Comparison of ENCODE assay signal across 24 cellular contexts in the genomic region with DNA sequence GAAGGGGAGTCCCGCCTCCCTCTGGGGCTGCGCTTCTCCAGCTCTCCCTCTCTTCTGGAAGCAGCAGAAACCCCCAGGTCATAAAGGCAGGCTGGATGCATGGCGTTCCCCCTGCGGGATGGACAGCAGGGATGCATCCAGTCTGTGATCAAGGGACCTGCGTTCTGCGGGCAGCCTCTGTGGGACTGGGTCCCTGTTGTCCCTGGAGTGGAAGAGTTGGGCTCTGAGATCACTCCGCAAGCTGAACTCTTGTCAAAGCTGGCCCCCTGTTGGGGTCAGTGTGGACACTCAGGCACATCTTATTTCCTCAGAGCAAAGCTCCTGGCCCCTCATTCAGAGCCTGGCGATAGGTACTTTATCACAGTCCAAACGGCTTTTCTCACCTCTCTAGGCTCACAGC.
DNase-seq lines count a peak whose midpoint lies in the region; ATAC-seq, FAIRE-seq and TF ChIP-seq lines count a peak whose summit lies in the region.
"Had no signal": no experiment of that assay in that cellular context is flagged by ENCODE, and none has a peak within 500 bp of the region (broad histone marks: within the 10 kb centered on the region; RNA-seq: fewer than 3 reads in every experiment).

No MANE protein-coding gene starts in this region.

- DNase-seq in ELF-1 (ENCODE audit: low read depth, low spot score) (peak; percentile 38), HuH-7 (ENCODE audit: low spot score) (peak; percentile 12), H1 (ENCODE audit: low read depth in 1 of 2, low spot score in 2 of 2) (no peak), mesendoderm (peak; percentile 53), heart right ventricle (no peak), GM03348 (ENCODE audit: low spot score) (no peak), anterior cingulate cortex (lab: John Stamatoyannopoulos, UW) (no peak)
- no peak for DNase-seq in activated naive CD8-positive, alpha-beta T cell treated with anti-CD3 and anti-CD28 coated beads, Interleukin-2, amount 50 U/mL, for 24 hours
- DNase-seq: Calu3; CD8-positive, alpha-beta memory T cell; DMS153; GM23248; KG1; NCI-H1092; NCI-H1436; NCI-H187 treated with DMSO at 0.1 percent for 48 hours; NCI-H2107; NCI-H69; SIG-M5 had no signal

- no peak overlapping the region for H2BK5ac ChIP-seq in H1 (ENCODE audit: low read depth, low read length)
- H2BK5ac ChIP-seq in mesendoderm (ENCODE audit: low read length) = no peak overlapping the region

- POLR2A ChIA-PET in H1 (lab: Charles Lee; ENCODE audit: partially characterized antibody) = no interaction called here

- H3K9me3 ChIP-seq in H1 (ENCODE audit: insufficient read depth in 2 of 2, low read depth in 1 of 2, low read length in 1 of 2) (no peaks in the 10 kb centered on the region), heart right ventricle (no peaks in the 10 kb centered on the region)

- H3K18ac ChIP-seq in H1 (ENCODE audit: extremely low read depth, low read length) (no peak overlapping the region), mesendoderm (ENCODE audit: low read length) (no peak overlapping the region)

- no peaks in the 10 kb centered on the region for H4K20me1 ChIP-seq in H1 (replicated peaks in 1 of 2; ENCODE audit: control insufficient read depth in 1 of 2, insufficient read depth in 2 of 2, low read length in 2 of 2)

- no peaks in the 10 kb centered on the region for H3K4me1 Mint-ChIP-seq in activated naive CD8-positive, alpha-beta T cell treated with anti-CD3 and anti-CD28 coated beads, Interleukin-2, amount 50 U/mL, for 24 hours
- H3K4me1 Mint-ChIP-seq: CD8-positive, alpha-beta memory T cell had no signal

- peaks cover 2% of the 10 kb centered on the region for H3K27me3 Mint-ChIP-seq in activated naive CD8-positive, alpha-beta T cell treated with anti-CD3 and anti-CD28 coated beads, Interleukin-2, amount 50 U/mL, for 24 hours

- no peaks in the 10 kb centered on the region for H3K9me3 Mint-ChIP-seq in activated naive CD8-positive, alpha-beta T cell treated with anti-CD3 and anti-CD28 coated beads, Interleukin-2, amount 50 U/mL, for 24 hours
- H3K9me3 Mint-ChIP-seq: CD8-positive, alpha-beta memory T cell had no signal

- peak overlapping the region; percentile 16 for H4K91ac ChIP-seq in H1 (replicated peaks; ENCODE audit: insufficient read length, low read length)

- no peaks in the 10 kb centered on the region for H3K27me3 ChIP-seq in H1 (replicated peaks in 1 of 4; ENCODE audit: control insufficient read depth in 3 of 4, extremely low read depth in 1 of 4, insufficient read depth in 3 of 4, low read length in 3 of 4)
- H3K27me3 ChIP-seq in mesendoderm (ENCODE audit: insufficient read depth, low read length, poor library complexity) = no peaks in the 10 kb centered on the region
- H3K27me3 ChIP-seq in heart right ventricle = peaks cover 0 to 32% (median 8%) of the 10 kb centered on the region in 7 donors

- no peak for ATAC-seq in heart right ventricle
- no peak for ATAC-seq in activated naive CD8-positive, alpha-beta T cell treated with anti-CD3 and anti-CD28 coated beads, Interleukin-2, amount 50 U/mL, for 24 hours
- ATAC-seq: Panc1 had no signal

- H4K8ac ChIP-seq in H1 (ENCODE audit: extremely low read depth, insufficient read depth, low read length) = no peak overlapping the region
- H4K8ac ChIP-seq in mesendoderm (ENCODE audit: low read depth, low read length) = no peak overlapping the region

- peak in 1 of 3 experiments; percentile 19; a peak in 1 of 4 replicates for TF ChIP-seq CTCF in H1 (IDR thresholded peaks at IDR 0.05; ENCODE audit: control extremely low read depth in 1 of 3, insufficient read depth in 1 of 3, low read depth in 1 of 3, low read length in 3 of 3)
- TF ChIP-seq CTCF in heart right ventricle (IDR thresholded peaks at IDR 0.05) = no peak

- no peaks in the 10 kb centered on the region for H3K79me2 ChIP-seq in H1 (ENCODE audit: control insufficient read depth in 1 of 2, insufficient read depth in 2 of 2, low read length in 2 of 2)
- no peaks in the 10 kb centered on the region for H3K79me2 ChIP-seq in mesendoderm (ENCODE audit: control insufficient read depth, insufficient read depth, low read length)

- 0 out of 2 replicates have a peak overlapping the region, but pooled peaks have one; percentile 11 for H2BK12ac ChIP-seq in H1 (ENCODE audit: low read depth, low read length)

- WGBS in H1 (ENCODE audit: extremely low coverage in 1 of 2, insufficient coverage in 1 of 2, insufficient read length in 1 of 2, insufficient replicate concordance in 2 of 2, low coverage in 1 of 2, low lambda C conversion rate in 2 of 2, missing lambda C conversion rate in 1 of 2), 2 experiments = 84% methylated on average over 9 of the region's 9 CpGs; no CpG with 5 or more reads in 1 of the 2 experiments
- no CpG with 5 or more reads among the region's 9 CpGs for WGBS in mesendoderm (ENCODE audit: extremely low coverage, insufficient coverage, low lambda C conversion rate)
- WGBS in heart right ventricle, 2 donors = 33 to 42% methylated on average over 9 of the region's 9 CpGs

- H2AK5ac ChIP-seq in H1 (ENCODE audit: low read depth, low read length) (no peak overlapping the region), mesendoderm (ENCODE audit: low read length) (no peak overlapping the region)

- H3K9ac ChIP-seq in H1 (replicated peaks in 1 of 4; ENCODE audit: extremely low read depth in 1 of 4, low read depth in 3 of 4, low read length in 3 of 4) (no peak overlapping the region), mesendoderm (ENCODE audit: low read length) (no peak overlapping the region)
- H3K9ac ChIP-seq: GM23248 had no signal

- no peaks in the 10 kb centered on the region for H3K79me1 ChIP-seq in H1 (ENCODE audit: low read depth, low read length)
- no peaks in the 10 kb centered on the region for H3K79me1 ChIP-seq in mesendoderm (ENCODE audit: low read length)

- no peak for FAIRE-seq in H1 (lab: Jason Lieb, UNC)
- FAIRE-seq: A204.1, G401.6, GM18507 had no signal

- no peak overlapping the region for H3K23ac ChIP-seq in H1 (ENCODE audit: insufficient read length)
- H3K23ac ChIP-seq in mesendoderm (ENCODE audit: low read length) = no peak overlapping the region

- CTCF ChIA-PET in H1 (lab: Charles Lee; ENCODE audit: partially characterized antibody) = interaction anchor here (0.9 to 1.1 kb wide), 2 partner anchors 9 to 87 kb away, joined by 3 read pairs; no protein-coding TSS in a partner anchor

- H2BK15ac ChIP-seq in H1 (ENCODE audit: low read length) (no peak overlapping the region), mesendoderm (replicated peaks; ENCODE audit: low read depth) (no peak overlapping the region)

- H2AFZ ChIP-seq in H1 (ENCODE audit: low read length) = no peak overlapping the region
- H2AFZ ChIP-seq: GM23248 had no signal

- H4K5ac ChIP-seq in H1 (ENCODE audit: insufficient read length, low read depth, low read length) = no peak overlapping the region
- H4K5ac ChIP-seq in mesendoderm (ENCODE audit: low read length) = no peak overlapping the region

- H3K36me3 ChIP-seq in H1 (ENCODE audit: control insufficient read depth in 2 of 4, insufficient read depth in 4 of 4, low read length in 3 of 4) (no peaks in the 10 kb centered on the region; a peak in 1 of 8 replicates), mesendoderm (ENCODE audit: control insufficient read depth, insufficient read depth, low read length) (no peaks in the 10 kb centered on the region), heart right ventricle (no peaks in the 10 kb centered on the region)

- H3K56ac ChIP-seq in H1 (replicated peaks; ENCODE audit: insufficient read length, low read depth, low read length) (no peak overlapping the region), mesendoderm (ENCODE audit: low read length) (no peak overlapping the region)

- no peak overlapping the region for H3K4ac ChIP-seq in H1 (replicated peaks; ENCODE audit: insufficient read length, low read depth, low read length)
- no peak overlapping the region for H3K4ac ChIP-seq in mesendoderm (ENCODE audit: low read depth, low read length)

- peak; percentile 22 to 39 for TF ChIP-seq RAD21 in H1 (IDR thresholded peaks at IDR 0.05 in 1 of 2, conservative IDR thresholded peaks at IDR 0.05 in 1 of 2; ENCODE audit: low read depth in 2 of 2, low read length in 2 of 2)

- H3K4me3 ChIP-seq in H1 (ENCODE audit: extremely low read depth in 1 of 4, insufficient read depth in 2 of 4, low read depth in 3 of 4, low read length in 4 of 4) (no peak overlapping the region), mesendoderm (ENCODE audit: low read length) (no peak overlapping the region), heart right ventricle (no peak overlapping the region)
- H3K4me3 ChIP-seq: GM23248 had no signal

- H2BK120ac ChIP-seq in H1 (replicated peaks; ENCODE audit: low read depth, low read length) (no peak overlapping the region), mesendoderm (ENCODE audit: low read depth, low read length) (no peak overlapping the region)

- intact Hi-C loops in heart right ventricle (cut with DNase I) = no loop called here

- no peak overlapping the region for H2BK20ac ChIP-seq in H1 (ENCODE audit: low read length)

- H3K27ac Mint-ChIP-seq in activated naive CD8-positive, alpha-beta T cell treated with anti-CD3 and anti-CD28 coated beads, Interleukin-2, amount 50 U/mL, for 24 hours = no peak overlapping the region
- H3K27ac Mint-ChIP-seq: CD8-positive, alpha-beta memory T cell had no signal

- H3K14ac ChIP-seq in H1 (ENCODE audit: insufficient read length) = no peak overlapping the region

- TF ChIP-seq POLR2A in H1 (IDR thresholded peaks at IDR 0.05; ENCODE audit: control extremely low read depth in 1 of 2, low read depth in 2 of 2, low read length in 2 of 2) = no peak

- H3K4me3 Mint-ChIP-seq in activated naive CD8-positive, alpha-beta T cell treated with anti-CD3 and anti-CD28 coated beads, Interleukin-2, amount 50 U/mL, for 24 hours = no peak overlapping the region
- H3K4me3 Mint-ChIP-seq: CD8-positive, alpha-beta memory T cell had no signal

- no peaks in the 10 kb centered on the region for H3K23me2 ChIP-seq in H1 (ENCODE audit: low read depth, low read length)

- no peak overlapping the region for H3K4me2 ChIP-seq in H1 (ENCODE audit: insufficient read depth in 1 of 2, low read depth in 2 of 2, low read length in 2 of 2)
- no peak overlapping the region for H3K4me2 ChIP-seq in mesendoderm (ENCODE audit: low read length)

- no peaks in the 10 kb centered on the region for H3K36me3 Mint-ChIP-seq in activated naive CD8-positive, alpha-beta T cell treated with anti-CD3 and anti-CD28 coated beads, Interleukin-2, amount 50 U/mL, for 24 hours (ENCODE audit: low read depth)
- H3K36me3 Mint-ChIP-seq: CD8-positive, alpha-beta memory T cell had no signal

- TF ChIP-seq EP300 in H1 (IDR thresholded peaks at IDR 0.05; ENCODE audit: borderline replicate concordance in 1 of 2, low read depth in 2 of 2, low read length in 2 of 2) = no peak

- H3K27ac ChIP-seq in H1 (ENCODE audit: low read depth, low read length) = no peak overlapping the region
- no peak overlapping the region for H3K27ac ChIP-seq in mesendoderm (ENCODE audit: low read depth, low read length)
- no peak overlapping the region for H3K27ac ChIP-seq in heart right ventricle
- H3K27ac ChIP-seq: C4-2B, GM23248 had no signal

- H3K4me1 ChIP-seq in H1 (replicated peaks in 1 of 4; ENCODE audit: control insufficient read depth in 3 of 4, insufficient read depth in 4 of 4, low read length in 3 of 4) (peaks cover 0 to 7% (median 2%) of the 10 kb centered on the region in 4 experiments; a peak in 4 of 7 replicates), mesendoderm (ENCODE audit: control insufficient read depth, low read depth, low read length) (no peaks in the 10 kb centered on the region), heart right ventricle (peaks cover 0 to 8% (median 0%) of the 10 kb centered on the region in 9 donors)

Comparison
In these comparisons a context has a peak if more than half of its experiments do, and no peak if none do; other contexts are left out.
1. DNase-seq: peak in ELF-1 (single experiment), HuH-7 (single experiment) and mesendoderm (single experiment); none in H1 (0 of 2), heart right ventricle (0 of 2), activated naive CD8-positive, alpha-beta T cell treated with anti-CD3 and anti-CD28 coated beads, Interleukin-2, amount 50 U/mL, for 24 hours (single experiment), GM03348 (single experiment) and anterior cingulate cortex (0 of 58).